ENCODE assay signal across 12 cellular contexts in the genomic region with DNA sequence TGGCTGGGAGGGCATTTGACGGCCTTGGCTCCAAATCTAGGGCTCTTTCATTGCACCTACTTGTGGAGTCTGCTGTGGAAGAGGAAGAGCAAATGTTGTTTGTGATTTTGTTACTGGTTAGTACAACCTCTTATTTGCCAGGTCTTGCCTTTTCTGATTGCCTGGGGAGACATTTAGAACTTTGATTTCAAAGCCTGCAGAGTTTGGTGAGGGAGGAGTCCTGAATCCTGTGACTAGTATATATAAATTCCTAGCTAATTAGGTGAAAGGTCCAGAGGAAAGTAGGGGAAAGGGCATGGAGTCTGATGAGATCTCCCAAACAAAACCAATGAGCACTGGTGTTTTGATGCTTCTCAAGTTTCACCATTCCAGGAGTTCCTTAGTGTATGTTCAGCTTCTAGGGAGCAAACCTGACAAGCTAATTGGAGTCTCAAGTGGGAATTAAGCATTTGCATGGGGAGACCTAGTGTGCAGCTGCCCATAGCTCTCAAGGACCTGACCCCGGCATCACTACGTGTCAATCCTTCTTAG. TPM values are rescaled to one million over a fixed set of nuclear protein-coding genes. Genes with fewer than 3 reads are reported as not detected.
DNase-seq lines count a peak whose midpoint lies in the region; ATAC-seq and TF ChIP-seq lines count a peak whose summit lies in the region.
"Had no signal": no experiment of that assay in that cellular context is flagged by ENCODE, and none has a peak within 500 bp of the region (broad histone marks: within the 10 kb centered on the region; RNA-seq: fewer than 3 reads in every experiment).

No MANE protein-coding gene starts in this region.

- intact Hi-C loops in activated naive CD4-positive, alpha-beta T cell treated with anti-CD3 and anti-CD28 coated beads for 36 hours (cut with micrococcal nuclease) = no loop called here

- peak overlapping the region; percentile 86 for H3K27ac ChIP-seq in neuronal stem cell (replicated peaks; ENCODE audit: low read length)
- H3K27ac ChIP-seq: neutrophil had no signal

- no peak overlapping the region for H4K91ac ChIP-seq in neuronal stem cell (ENCODE audit: low read depth, low read length, poor library complexity)

- no CpG with 5 or more reads among the region's 3 CpGs for WGBS in neuronal stem cell (ENCODE audit: extremely low coverage in 2 of 2, insufficient read length in 2 of 2, insufficient replicate concordance in 1 of 2), 2 donors

- TF ChIP-seq CTCF in fibroblast of villous mesenchyme (IDR thresholded peaks at IDR 0.05; ENCODE audit: insufficient read depth, low read depth, low read length) = no peak

- H2BK15ac ChIP-seq in neuronal stem cell (ENCODE audit: low read length) = no peak overlapping the region

- H3K4me3 ChIP-seq in fibroblast of villous mesenchyme (ENCODE audit: low read depth, low read length) = no peak overlapping the region
- H3K4me3 ChIP-seq in neuronal stem cell (ENCODE audit: low read length in 2 of 2) = no peak overlapping the region

- no peak overlapping the region for H2BK12ac ChIP-seq in neuronal stem cell (ENCODE audit: low read length)

- H3K36me3 ChIP-seq in neuronal stem cell (replicated peaks in 1 of 2; ENCODE audit: control insufficient read depth in 2 of 2, insufficient read depth in 2 of 2, low read length in 2 of 2) = no peaks in the 10 kb centered on the region
- H3K36me3 ChIP-seq: neutrophil had no signal

- no peak overlapping the region for H3K27ac Mint-ChIP-seq in activated naive CD4-positive, alpha-beta T cell treated with anti-CD3 and anti-CD28 coated beads for 36 hours
- H3K27ac Mint-ChIP-seq: activated CD4-positive, alpha-beta memory T cell treated with anti-CD3 and anti-CD28 coated beads for 36 hours had no signal

- no peaks in the 10 kb centered on the region for H3K4me1 Mint-ChIP-seq in activated naive CD4-positive, alpha-beta T cell treated with anti-CD3 and anti-CD28 coated beads for 36 hours (ENCODE audit: low read depth)

- H3K4me1 ChIP-seq in neuronal stem cell (ENCODE audit: control insufficient read depth in 2 of 2, insufficient read depth in 1 of 2, low read depth in 1 of 2, low read length in 2 of 2) = peaks cover 0 to 26% of the 10 kb centered on the region in 2 donors

- H3K9ac ChIP-seq in neuronal stem cell (ENCODE audit: low read depth, low read length, poor library complexity) = no peak overlapping the region

- CTCF ChIA-PET in activated naive CD4-positive, alpha-beta T cell treated with anti-CD3 and anti-CD28 coated beads for 36 hours (lab: Charles Lee) = interaction anchor here (1.9 kb wide), 1 partner anchor 29 kb away, joined by 4 read pairs; no protein-coding TSS in a partner anchor

- no peak overlapping the region for H3K14ac ChIP-seq in neuronal stem cell (ENCODE audit: low read length)

- no peaks in the 10 kb centered on the region for H3K9me3 ChIP-seq in neuronal stem cell (replicated peaks in 1 of 2; ENCODE audit: control insufficient read depth in 2 of 2, insufficient read depth in 1 of 2, low read depth in 1 of 2, low read length in 2 of 2)
- H3K9me3 ChIP-seq: neutrophil had no signal

- H3K27me3 ChIP-seq in neuronal stem cell (ENCODE audit: control insufficient read depth in 3 of 3, insufficient read depth in 3 of 3, low read depth in 1 of 3, low read length in 3 of 3) = peaks cover 0 to 35% (median 0%) of the 10 kb centered on the region in 3 experiments
- H3K27me3 ChIP-seq: neutrophil had no signal

- H3K4me3 Mint-ChIP-seq in activated naive CD4-positive, alpha-beta T cell treated with anti-CD3 and anti-CD28 coated beads for 36 hours = no peak overlapping the region
- H3K4me3 Mint-ChIP-seq: activated CD4-positive, alpha-beta memory T cell treated with anti-CD3 and anti-CD28 coated beads for 36 hours had no signal

- H2BK120ac ChIP-seq in neuronal stem cell (ENCODE audit: low read depth, low read length) = no peak overlapping the region

- no peak overlapping the region for H2AK5ac ChIP-seq in neuronal stem cell (ENCODE audit: low read depth, low read length)

- H3K9me3 Mint-ChIP-seq in activated naive CD4-positive, alpha-beta T cell treated with anti-CD3 and anti-CD28 coated beads for 36 hours = no peaks in the 10 kb centered on the region
- H3K9me3 Mint-ChIP-seq: activated CD4-positive, alpha-beta memory T cell treated with anti-CD3 and anti-CD28 coated beads for 36 hours had no signal

- H3K27me3 Mint-ChIP-seq in activated naive CD4-positive, alpha-beta T cell treated with anti-CD3 and anti-CD28 coated beads for 36 hours (ENCODE audit: low read depth) = no peaks in the 10 kb centered on the region

- no peak overlapping the region for H2AFZ ChIP-seq in neuronal stem cell (ENCODE audit: low read length)

- peak; percentile 62 for DNase-seq in GM04504 (ENCODE audit: low read depth)
- peak; percentile 89 for DNase-seq in NCI-H82 (lab: John Stamatoyannopoulos, UW)
- peak; percentile 86 for DNase-seq in fibroblast of villous mesenchyme (ENCODE audit: low read depth)
- peak; percentile 89 for DNase-seq in neuronal stem cell (ENCODE audit: low spot score)
- DNase-seq in activated naive CD4-positive, alpha-beta T cell treated with anti-CD3 and anti-CD28 coated beads for 36 hours = no peak
- DNase-seq in KBM-7 = no peak
- DNase-seq: activated CD4-positive, alpha-beta memory T cell treated with anti-CD3 and anti-CD28 coated beads for 36 hours; aorta; KG1 had no signal

- ATAC-seq in HG02885 (IDR thresholded peaks at IDR 0.05; ENCODE audit: poor library complexity, unreplicated experiment) = no peak
- no peak for ATAC-seq in HG03135 (IDR thresholded peaks at IDR 0.05; ENCODE audit: unreplicated experiment)

- H3K23ac ChIP-seq in neuronal stem cell (ENCODE audit: low read depth, low read length, poor library complexity) = no peak overlapping the region

- no peaks in the 10 kb centered on the region for H3K79me1 ChIP-seq in neuronal stem cell (ENCODE audit: low read depth, low read length)

- no peaks in the 10 kb centered on the region for H3K36me3 Mint-ChIP-seq in activated naive CD4-positive, alpha-beta T cell treated with anti-CD3 and anti-CD28 coated beads for 36 hours (ENCODE audit: low read depth)
- H3K36me3 Mint-ChIP-seq: activated CD4-positive, alpha-beta memory T cell treated with anti-CD3 and anti-CD28 coated beads for 36 hours had no signal

- no peak overlapping the region for H2BK5ac ChIP-seq in neuronal stem cell (ENCODE audit: low read length)

- in situ Hi-C loops in KBM-7 (cut with MboI; ENCODE audit: low pct_unique_long_range_greater_than_20kb, low sequenced_read_pairs) = no loop called here

- H3K4ac ChIP-seq in neuronal stem cell (ENCODE audit: low read length) = no peak overlapping the region

- H3K4me2 ChIP-seq in neuronal stem cell (ENCODE audit: insufficient read depth, low read length, poor library complexity, severe bottlenecking) = peak overlapping the region; percentile 35

- H4K8ac ChIP-seq in neuronal stem cell (ENCODE audit: low read depth, low read length) = no peak overlapping the region

- no peak overlapping the region for H3K18ac ChIP-seq in neuronal stem cell (ENCODE audit: low read length)

RNA-seq across cellular contexts. Expression of a gene that starts 5.1 kb away (rescaled TPM):
- not detected in 2 replicates for total RNA-seq in fibroblast of villous mesenchyme
- polyA plus RNA-seq in neuronal stem cell (2013, experiment 1 of 2) = 0.06 TPM
- 0.14 TPM for polyA plus RNA-seq in neuronal stem cell (2013, experiment 2 of 2)
- not detected for total RNA-seq in activated naive CD4-positive, alpha-beta T cell treated with anti-CD3 and anti-CD28 coated beads for 36 hours
- total RNA-seq: activated CD4-positive, alpha-beta memory T cell treated with anti-CD3 and anti-CD28 coated beads for 36 hours; aorta had no signal

RNA-seq across cellular contexts. Expression of a gene that starts 37.5 kb away (rescaled TPM):
- total RNA-seq in fibroblast of villous mesenchyme = not detected in 2 replicates
- polyA plus RNA-seq in neuronal stem cell (2013, experiment 1 of 2) = 0.06 TPM
- polyA plus RNA-seq in neuronal stem cell (2013, experiment 2 of 2) = 0.03 TPM
- total RNA-seq in activated naive CD4-positive, alpha-beta T cell treated with anti-CD3 and anti-CD28 coated beads for 36 hours = 1 to 10 TPM in 1 of 2 experiments, under 1 TPM in 1; 0.64 to 1.0 TPM
- total RNA-seq: activated CD4-positive, alpha-beta memory T cell treated with anti-CD3 and anti-CD28 coated beads for 36 hours; aorta had no signal

Comparison
In these comparisons a context has a peak if more than half of its experiments do, and no peak if none do; other contexts are left out.
1. DNase-seq: peak in GM04504 (single experiment), NCI-H82 (single experiment), fibroblast of villous mesenchyme (single experiment) and neuronal stem cell (single experiment); none in activated naive CD4-positive, alpha-beta T cell treated with anti-CD3 and anti-CD28 coated beads for 36 hours (single experiment) and KBM-7 (single experiment).